1 cellular context compared by ENCODE assay signal in the genomic region with DNA sequence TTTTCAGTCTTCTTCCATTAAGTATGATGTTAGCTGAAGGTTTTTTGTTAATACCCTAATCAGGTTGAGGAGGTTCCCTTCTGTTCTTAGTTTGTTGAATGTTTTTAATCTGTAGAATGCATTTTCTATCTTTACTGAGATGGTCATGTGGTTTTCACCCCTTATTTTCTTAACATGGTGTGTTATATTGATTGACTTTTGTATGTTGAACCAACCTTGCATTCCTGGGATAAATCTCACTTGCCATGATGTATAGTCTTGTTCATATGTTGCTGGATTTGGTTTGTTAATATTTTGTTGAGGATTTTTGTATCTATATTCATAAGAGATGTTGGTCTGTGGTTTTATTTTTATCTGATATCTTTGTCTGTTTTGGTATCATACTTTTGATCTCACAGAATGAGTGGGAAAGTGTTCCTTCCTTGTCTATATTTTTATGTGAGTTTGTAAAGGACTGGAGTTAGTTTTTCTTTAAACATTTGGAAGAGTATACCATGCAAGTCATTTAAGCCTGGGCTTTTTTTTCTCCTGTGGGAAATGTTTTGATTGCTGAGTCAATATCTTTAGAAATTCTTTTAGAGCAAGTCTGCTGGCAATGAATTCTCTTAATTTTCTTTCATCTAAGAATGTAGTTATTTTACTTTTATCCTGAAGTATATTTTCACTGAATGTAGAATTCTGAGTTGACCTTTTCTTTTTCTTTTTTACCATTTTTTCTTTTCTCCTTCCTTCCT.
TF ChIP-seq lines count a peak whose summit lies in the region.

No MANE protein-coding gene starts in this region.

TF ChIP-seq in K562, 482 proteins besides CTCF, POLR2A, EP300 and RAD21 (continued from another document):
- no peak for TF ChIP-seq UBTF (IDR thresholded peaks at IDR 0.05; ENCODE audit: borderline replicate concordance in 1 of 2, low read depth in 2 of 2, low read length in 2 of 2)
